Comparison of ENCODE assay signal across 10 cellular contexts in genomic region chr15:75109021-75109690, GRCh38.
A peak's percentile ranks its signal among the peaks of the same experiment; 100 is the strongest.
DNase-seq lines count a peak whose midpoint lies in the region; ATAC-seq and TF ChIP-seq lines count a peak whose summit lies in the region.
"Had no signal": no experiment of that assay in that cellular context is flagged by ENCODE, and none has a peak within 500 bp of the region (broad histone marks: within the 10 kb centered on the region; RNA-seq: fewer than 3 reads in every experiment).

No MANE protein-coding gene starts in this region.

- H3K27ac ChIP-seq in MM.1S (ENCODE audit: low read length) (peak overlapping the region; percentile 56; the same call in 1 of the 2 replicates), neuronal stem cell (replicated peaks; ENCODE audit: low read length) (no peak overlapping the region)
- H3K27ac ChIP-seq: sigmoid colon had no signal

- no peak for ATAC-seq in activated naive CD8-positive, alpha-beta T cell treated with anti-CD3 and anti-CD28 coated beads, Interleukin-2, amount 50 U/mL, for 24 hours
- ATAC-seq in left ventricle myocardium superior = no peak

- H3K9ac ChIP-seq in MM.1S (ENCODE audit: low read length) (no peak overlapping the region; the same call in 1 of the 2 replicates), neuronal stem cell (ENCODE audit: low read depth, low read length, poor library complexity) (peak overlapping the region; percentile 4)

- H3F3A ChIP-seq in MM.1S (ENCODE audit: insufficient read depth, low read length) = peaks cover 9% of the 10 kb centered on the region; the same call in 1 of the 2 replicates

- no peaks in the 10 kb centered on the region for H3K79me1 ChIP-seq in neuronal stem cell (ENCODE audit: low read depth, low read length)

- no TSS peak for BruUV-seq in Calu3 (replicated peaks; lab: Mats Ljungman, UMichigan)

- H3K4me1 Mint-ChIP-seq in Calu3 (ENCODE audit: low read depth, unreplicated experiment) = peaks cover 65% of the 10 kb centered on the region
- H3K4me1 Mint-ChIP-seq in activated naive CD8-positive, alpha-beta T cell treated with anti-CD3 and anti-CD28 coated beads, Interleukin-2, amount 50 U/mL, for 24 hours = peaks cover 66% of the 10 kb centered on the region

- H3K27me3 ChIP-seq in MM.1S (replicated peaks; ENCODE audit: insufficient read depth, low read length) = no peaks in the 10 kb centered on the region
- H3K27me3 ChIP-seq in neuronal stem cell (ENCODE audit: control insufficient read depth in 3 of 3, insufficient read depth in 3 of 3, low read depth in 1 of 3, low read length in 3 of 3) = no peaks in the 10 kb centered on the region
- H3K27me3 ChIP-seq: sigmoid colon had no signal

- H2BK15ac ChIP-seq in neuronal stem cell (ENCODE audit: low read length) = peak overlapping the region; percentile 49

- no CpG with 5 or more reads among the region's 16 CpGs for WGBS in neuronal stem cell (ENCODE audit: extremely low coverage in 2 of 2, insufficient read length in 2 of 2, insufficient replicate concordance in 1 of 2), 2 donors
- 73 to 76% methylated on average over 12 to 16 of the region's 16 CpGs for whole genome bisulfite sequencing in lower leg skin, 2 donors

- intact Hi-C loops in Calu3 (cut with micrococcal nuclease; ENCODE audit: unreplicated experiment) (no loop called here), lower leg skin (cut with DNase I; ENCODE audit: low total_unique reads) (no loop called here), left ventricle myocardium superior (cut with micrococcal nuclease) (no loop called here)

- no peak overlapping the region for H4K8ac ChIP-seq in neuronal stem cell (ENCODE audit: low read depth, low read length)

- no peak overlapping the region for H2BK120ac ChIP-seq in neuronal stem cell (ENCODE audit: low read depth, low read length)

- peaks cover 54% of the 10 kb centered on the region for H3K4me1 ChIP-seq in MM.1S (ENCODE audit: low read length)
- H3K4me1 ChIP-seq in neuronal stem cell (ENCODE audit: control insufficient read depth in 2 of 2, insufficient read depth in 1 of 2, low read depth in 1 of 2, low read length in 2 of 2) = peaks cover 2 to 8% of the 10 kb centered on the region in 2 donors

- H2BK12ac ChIP-seq in neuronal stem cell (ENCODE audit: low read length) = no peak overlapping the region

- no peaks in the 10 kb centered on the region for H4K20me1 ChIP-seq in MM.1S (ENCODE audit: insufficient read depth, low read length)

- 0 out of 2 replicates have a peak overlapping the region, but pooled peaks have one; percentile 12 for H2AFZ ChIP-seq in MM.1S (ENCODE audit: low read length)
- no peak overlapping the region for H2AFZ ChIP-seq in neuronal stem cell (ENCODE audit: low read length)

- peak overlapping the region; percentile 70 for H2AK5ac ChIP-seq in neuronal stem cell (ENCODE audit: low read depth, low read length)

- H3K27ac Mint-ChIP-seq in Calu3 (ENCODE audit: unreplicated experiment) = peak overlapping the region; percentile 89
- H3K27ac Mint-ChIP-seq in activated naive CD8-positive, alpha-beta T cell treated with anti-CD3 and anti-CD28 coated beads, Interleukin-2, amount 50 U/mL, for 24 hours = peak overlapping the region; percentile 78
- H3K27ac Mint-ChIP-seq: endodermal cell had no signal

- no peak for TF ChIP-seq POLR2A in lower leg skin (IDR thresholded peaks at IDR 0.05)

- no peaks in the 10 kb centered on the region for H3K9me2 ChIP-seq in MM.1S (replicated peaks; ENCODE audit: insufficient read depth, low read length)

- H4K91ac ChIP-seq in neuronal stem cell (ENCODE audit: low read depth, low read length, poor library complexity) = no peak overlapping the region

- H3K4me3 Mint-ChIP-seq in Calu3 (ENCODE audit: low read depth, unreplicated experiment) = no peak overlapping the region
- no peak overlapping the region for H3K4me3 Mint-ChIP-seq in activated naive CD8-positive, alpha-beta T cell treated with anti-CD3 and anti-CD28 coated beads, Interleukin-2, amount 50 U/mL, for 24 hours
- H3K4me3 Mint-ChIP-seq: endodermal cell had no signal

- H3K23ac ChIP-seq in neuronal stem cell (ENCODE audit: low read depth, low read length, poor library complexity) = peak overlapping the region; percentile 55

- DNase-seq in Calu3 (no peak), MM.1S (no peak), neuronal stem cell (ENCODE audit: low spot score) (no peak), lower leg skin (ENCODE audit: low spot score in 2 of 2) (no peak), left ventricle myocardium superior (no peak)
- no peak for DNase-seq in activated naive CD8-positive, alpha-beta T cell treated with anti-CD3 and anti-CD28 coated beads, Interleukin-2, amount 50 U/mL, for 24 hours
- DNase-seq in stimulated activated CD4-positive, alpha-beta T cell treated with anti-CD3 and anti-CD28 coated beads, Interleukin-12 subunit alpha, Interleukin-12 subunit beta, amount 100 ng/mL, for 4 hours = no peak
- DNase-seq: endodermal cell, sigmoid colon had no signal

- H2BK5ac ChIP-seq in neuronal stem cell (ENCODE audit: low read length) = no peak overlapping the region

- H3K9me3 ChIP-seq in MM.1S (replicated peaks; ENCODE audit: insufficient read depth, low read length) = no peaks in the 10 kb centered on the region
- peaks cover 2 to 3% of the 10 kb centered on the region in 2 donors for H3K9me3 ChIP-seq in neuronal stem cell (replicated peaks in 1 of 2; ENCODE audit: control insufficient read depth in 2 of 2, insufficient read depth in 1 of 2, low read depth in 1 of 2, low read length in 2 of 2)
- H3K9me3 ChIP-seq: sigmoid colon had no signal

- CTCF ChIA-PET in Calu3 (lab: Charles Lee) = interaction anchor here (0.6 to 2.5 kb wide), 6 partner anchors 10 to 92 kb away, joined by 3 to 25 read pairs (median 6); partner anchors contain the start of gene C15orf39

- H3K18ac ChIP-seq in neuronal stem cell (ENCODE audit: low read length) = peak overlapping the region; percentile 28

- H3K36me3 Mint-ChIP-seq in Calu3 (ENCODE audit: insufficient read depth, unreplicated experiment) = peaks cover 50% of the 10 kb centered on the region
- peaks cover 9% of the 10 kb centered on the region for H3K36me3 Mint-ChIP-seq in activated naive CD8-positive, alpha-beta T cell treated with anti-CD3 and anti-CD28 coated beads, Interleukin-2, amount 50 U/mL, for 24 hours (ENCODE audit: low read depth)

- H3K14ac ChIP-seq in neuronal stem cell (ENCODE audit: low read length) = peak overlapping the region; percentile 56

- peak overlapping the region; percentile 41; the same call in 1 of the 2 replicates for H3K4me2 ChIP-seq in MM.1S (ENCODE audit: low read depth, low read length)
- no peak overlapping the region for H3K4me2 ChIP-seq in neuronal stem cell (ENCODE audit: insufficient read depth, low read length, poor library complexity, severe bottlenecking)

- H3K27me3 Mint-ChIP-seq in Calu3 (ENCODE audit: unreplicated experiment) = peaks cover 13% of the 10 kb centered on the region
- peaks cover 29% of the 10 kb centered on the region for H3K27me3 Mint-ChIP-seq in activated naive CD8-positive, alpha-beta T cell treated with anti-CD3 and anti-CD28 coated beads, Interleukin-2, amount 50 U/mL, for 24 hours

- peaks cover 4% of the 10 kb centered on the region for H3K9me3 Mint-ChIP-seq in Calu3 (ENCODE audit: low read depth, unreplicated experiment)
- H3K9me3 Mint-ChIP-seq in activated naive CD8-positive, alpha-beta T cell treated with anti-CD3 and anti-CD28 coated beads, Interleukin-2, amount 50 U/mL, for 24 hours = peaks cover 12% of the 10 kb centered on the region

- no peak for TF ChIP-seq CTCF in Calu3 (IDR thresholded peaks at IDR 0.05; ENCODE audit: unreplicated experiment)
- no peak for TF ChIP-seq CTCF in MM.1S (IDR thresholded peaks at IDR 0.05; ENCODE audit: low read length)
- TF ChIP-seq CTCF in lower leg skin (IDR thresholded peaks at IDR 0.05) = no peak

- H3K79me2 ChIP-seq in MM.1S (ENCODE audit: low read length) = no peaks in the 10 kb centered on the region

- no peaks in the 10 kb centered on the region for H3K36me3 ChIP-seq in MM.1S (replicated peaks; ENCODE audit: insufficient read depth, low read length)
- H3K36me3 ChIP-seq in neuronal stem cell (replicated peaks in 1 of 2; ENCODE audit: control insufficient read depth in 2 of 2, insufficient read depth in 2 of 2, low read length in 2 of 2) = no peaks in the 10 kb centered on the region
- H3K36me3 ChIP-seq: gastroesophageal sphincter, sigmoid colon had no signal

- no peak overlapping the region for H3K4ac ChIP-seq in neuronal stem cell (ENCODE audit: low read length)

- no peak overlapping the region for H3K4me3 ChIP-seq in MM.1S (ENCODE audit: low read length)
- H3K4me3 ChIP-seq in neuronal stem cell (ENCODE audit: low read length in 2 of 2) = no peak overlapping the region
- H3K4me3 ChIP-seq in lower leg skin (ENCODE audit: low read depth, poor library complexity, severe bottlenecking) = no peak overlapping the region
- H3K4me3 ChIP-seq: gastroesophageal sphincter, sigmoid colon had no signal
